Comparison of ENCODE assay signal across 1 cellular context in genomic region chr15:63402498-63403253, GRCh38.
TF ChIP-seq lines count a peak whose summit lies in the region.

No MANE protein-coding gene starts in this region.

TF ChIP-seq in K562, 482 proteins besides CTCF, POLR2A, EP300 and RAD21 (continued from another document):
- TF ChIP-seq ZNF592 (IDR thresholded peaks at IDR 0.05) (0 out of 2 replicates have a peak, but pooled peaks have one; percentile 25), SMC3 (conservative IDR thresholded peaks at IDR 0.05; ENCODE audit: insufficient read depth, low read depth, low read length) (peak; percentile 69; the same call in 1 of the 2 replicates), CC2D1A (IDR thresholded peaks at IDR 0.05) (peak; percentile 68; the same call in 1 of the 2 replicates), CHAMP1 (IDR thresholded peaks at IDR 0.05) (0 out of 2 replicates have a peak, but pooled peaks have one; percentile 62), PRDM10 (IDR thresholded peaks at IDR 0.05; ENCODE audit: partially characterized antibody) (peak; percentile 68), ATF7 (IDR thresholded peaks at IDR 0.05) (0 out of 2 replicates have a peak, but pooled peaks have one; percentile 15), RERE (CRISPR knock-in tag; IDR thresholded peaks at IDR 0.05; ENCODE audit: borderline replicate concordance) (no peak), ZMIZ1 (IDR thresholded peaks at IDR 0.05; ENCODE audit: low read depth in 2 of 2, low read length in 2 of 2) (no peak), GTF2E2 (tag; IDR thresholded peaks at IDR 0.05) (no peak), ZNF766 (CRISPR knock-in tag; conservative IDR thresholded peaks at IDR 0.05) (peak; percentile 55; the same call in 1 of the 2 replicates), ZNF586 (CRISPR knock-in tag; conservative IDR thresholded peaks at IDR 0.05) (no peak), ZNF197 (CRISPR knock-in tag; IDR thresholded peaks at IDR 0.05; ENCODE audit: low read depth) (0 out of 2 replicates have a peak, but pooled peaks have one; percentile 41), MNT (conservative IDR thresholded peaks at IDR 0.05) (0 out of 4 replicates have a peak, but pooled peaks of 1 of the 2 experiments have one; percentile 22), SMAD2 (IDR thresholded peaks at IDR 0.05; ENCODE audit: low read depth, low read length) (no peak)
